In the genomic region with DNA sequence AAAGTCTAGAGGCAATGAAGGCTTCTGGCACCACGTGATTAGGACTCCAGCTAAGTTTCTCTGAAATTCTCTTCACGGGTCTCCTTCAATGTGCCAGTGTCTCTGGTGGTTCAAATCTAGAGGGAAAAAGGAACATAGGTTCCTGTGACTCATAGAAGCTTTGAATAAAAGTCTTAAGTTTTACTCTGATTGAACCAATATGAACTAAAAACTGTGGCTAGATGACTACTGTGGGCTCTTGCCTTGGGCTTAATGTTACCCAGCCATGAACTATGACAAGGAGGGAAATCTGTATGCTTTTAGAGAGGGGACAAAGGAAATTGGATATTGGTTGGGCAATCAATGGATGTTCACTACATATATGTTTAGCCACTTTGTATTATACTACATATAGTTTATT, we compare ENCODE assay signal across 28 cellular contexts. TPM values are rescaled to one million over a fixed set of nuclear protein-coding genes. Genes with fewer than 3 reads are reported as not detected.
A peak's percentile ranks its signal among the peaks of the same experiment; 100 is the strongest.
DNase-seq lines count a peak whose midpoint lies in the region; ATAC-seq, FAIRE-seq and TF ChIP-seq lines count a peak whose summit lies in the region.
"Had no signal": no experiment of that assay in that cellular context is flagged by ENCODE, and none has a peak within 500 bp of the region (broad histone marks: within the 10 kb centered on the region; RNA-seq: fewer than 3 reads in every experiment).

No MANE protein-coding gene starts in this region.

- no peaks in the 10 kb centered on the region for H3K79me2 ChIP-seq in HepG2 (ENCODE audit: insufficient read depth, low read length)

- H3K27me3 ChIP-seq in heart left ventricle: no peaks in the 10 kb centered on the region
- H3K27me3 ChIP-seq in HepG2 (ENCODE audit: control insufficient read depth in 1 of 2, insufficient read depth in 2 of 2, low read length in 2 of 2): no peaks in the 10 kb centered on the region

- in situ Hi-C loops in HepG2 (cut with HindIII; ENCODE audit: extremely low pct_ligation_motif_present, low pct_unique_long_range_greater_than_20kb): no loop called here

- H3K36me3 Mint-ChIP-seq in activated naive CD4-positive, alpha-beta T cell treated with anti-CD3 and anti-CD28 coated beads, Interleukin-2, amount 50 U/mL, for 72 hours: no peaks in the 10 kb centered on the region
- no peaks in the 10 kb centered on the region for H3K36me3 Mint-ChIP-seq in activated naive CD8-positive, alpha-beta T cell treated with anti-CD3 and anti-CD28 coated beads, Interleukin-2, amount 50 U/mL, for 24 hours (ENCODE audit: low read depth)
- H3K36me3 Mint-ChIP-seq: CD4-positive, CD25-positive, alpha-beta regulatory T cell; IgD-negative memory B cell had no signal

- POLR2A ChIA-PET in HepG2 (lab: Yijun Ruan, JAX): no interaction called here

- no peak overlapping the region for H3K4me3 ChIP-seq in heart left ventricle
- H3K4me3 ChIP-seq in HepG2 (replicated peaks in 1 of 3; ENCODE audit: insufficient read depth in 1 of 3, low read depth in 2 of 3, low read length in 3 of 3): no peak overlapping the region
- H3K4me3 ChIP-seq: PC-9 had no signal

- DNase-seq in activated naive CD4-positive, alpha-beta T cell treated with anti-CD3 and anti-CD28 coated beads, Interleukin-2, amount 50 U/mL, for 72 hours (ENCODE audit: low spot score in 2 of 2): no peak
- no peak for DNase-seq in activated naive CD4-positive, alpha-beta T cell treated with Interleukin-2 at 50 U/mL for 16 hours
- peak; percentile 23 for DNase-seq in RPMI7951 (ENCODE audit: low read depth)
- DNase-seq in activated naive CD8-positive, alpha-beta T cell treated with anti-CD3 and anti-CD28 coated beads, Interleukin-2, amount 50 U/mL, for 24 hours: no peak
- DNase-seq in stimulated activated naive CD8-positive, alpha-beta T cell treated with anti-CD3 and anti-CD28 coated beads, Interleukin-15, amount 100 ng/mL, for 72 hours: no peak
- no peak for DNase-seq in Right ventricle myocardium inferior (ENCODE audit: missing footprints)
- DNase-seq in heart left ventricle: no peak
- DNase-seq in HepG2 (ENCODE audit: low spot score): no peak
- DNase-seq: Caco-2; CD4-positive, CD25-positive, alpha-beta regulatory T cell; DMS 273 treated with DMSO at 0.1 percent for 48 hours; DMS79 treated with DMSO at 0.1 percent for 48 hours; Karpas-422; MV-4-11; NCI-H1105 treated with DMSO at 0.1 percent for 48 hours; NCI-H1694; NCI-H2081 treated with DMSO at 0.1 percent for 48 hours; NCI-H2171 treated with DMSO at 0.1 percent for 48 hours; NCI-H524 treated with DMSO at 0.1 percent for 48 hours; PC-9; SIG-M5; SK-N-SH had no signal

- intact Hi-C loops in Right ventricle myocardium inferior (cut with DNase I) (no loop called here), heart left ventricle (cut with DNase I) (no loop called here), HepG2 (cut with micrococcal nuclease; ENCODE audit: unreplicated experiment) (no loop called here)

- H3K27ac Mint-ChIP-seq in activated naive CD4-positive, alpha-beta T cell treated with anti-CD3 and anti-CD28 coated beads, Interleukin-2, amount 50 U/mL, for 72 hours: no peak overlapping the region
- H3K27ac Mint-ChIP-seq in activated naive CD8-positive, alpha-beta T cell treated with anti-CD3 and anti-CD28 coated beads, Interleukin-2, amount 50 U/mL, for 24 hours: peak overlapping the region; percentile 87
- H3K27ac Mint-ChIP-seq in stimulated activated naive CD8-positive, alpha-beta T cell treated with anti-CD3 and anti-CD28 coated beads, Interleukin-15, amount 100 ng/mL, for 72 hours: peak overlapping the region; percentile 80 to 95
- H3K27ac Mint-ChIP-seq: CD4-positive, CD25-positive, alpha-beta regulatory T cell; IgD-negative memory B cell had no signal

- no TSS peak for BruUV-seq in HepG2 (replicated peaks; lab: Mats Ljungman, UMichigan)

- FAIRE-seq in HepG2 (lab: Jason Lieb, UNC): no peak
- FAIRE-seq: GM12892, H1 had no signal

- H3K9ac ChIP-seq in HepG2 (ENCODE audit: insufficient read depth, low read depth, low read length): no peak overlapping the region
- H3K9ac ChIP-seq: SK-N-SH had no signal

- no peak for TF ChIP-seq RAD21 in HepG2 (CRISPR knock-in tag; IDR thresholded peaks at IDR 0.05)

- H2AFZ ChIP-seq in HepG2 (ENCODE audit: low read length): no peak overlapping the region
- H2AFZ ChIP-seq: PC-9 had no signal

- H3K4me1 ChIP-seq in heart left ventricle (no peaks in the 10 kb centered on the region), HepG2 (ENCODE audit: insufficient read depth, low read length) (no peaks in the 10 kb centered on the region)
- H3K4me1 ChIP-seq: Caco-2 had no signal

- CTCF ChIA-PET in HepG2 (lab: Yijun Ruan, JAX; ENCODE audit: low intra/inter-chr PET ratio, low total read pairs): no interaction called here

- H4K20me1 ChIP-seq in HepG2 (ENCODE audit: insufficient read depth, low read length): no peaks in the 10 kb centered on the region

- no peaks in the 10 kb centered on the region for H3K9me3 Mint-ChIP-seq in activated naive CD4-positive, alpha-beta T cell treated with anti-CD3 and anti-CD28 coated beads, Interleukin-2, amount 50 U/mL, for 72 hours
- no peaks in the 10 kb centered on the region for H3K9me3 Mint-ChIP-seq in activated naive CD8-positive, alpha-beta T cell treated with anti-CD3 and anti-CD28 coated beads, Interleukin-2, amount 50 U/mL, for 24 hours
- no peaks in the 10 kb centered on the region for H3K9me3 Mint-ChIP-seq in stimulated activated naive CD8-positive, alpha-beta T cell treated with anti-CD3 and anti-CD28 coated beads, Interleukin-15, amount 100 ng/mL, for 72 hours

- ATAC-seq in activated naive CD4-positive, alpha-beta T cell treated with anti-CD3 and anti-CD28 coated beads, Interleukin-2, amount 50 U/mL, for 72 hours: peak; percentile 82 to 94
- peak; percentile 93 for ATAC-seq in activated naive CD8-positive, alpha-beta T cell treated with anti-CD3 and anti-CD28 coated beads, Interleukin-2, amount 50 U/mL, for 24 hours
- peak; percentile 90 for ATAC-seq in stimulated activated naive CD8-positive, alpha-beta T cell treated with anti-CD3 and anti-CD28 coated beads, Interleukin-15, amount 100 ng/mL, for 72 hours
- ATAC-seq in Right ventricle myocardium inferior (no peak), heart left ventricle (no peak), HepG2 (no peak)

- H3K9me3 ChIP-seq in heart left ventricle (no peaks in the 10 kb centered on the region), HepG2 (ENCODE audit: low read length) (no peaks in the 10 kb centered on the region)
- H3K9me3 ChIP-seq: Caco-2, SK-N-SH had no signal

- H3K4me2 ChIP-seq in HepG2 (ENCODE audit: low read depth, low read length): no peak overlapping the region
- H3K4me2 ChIP-seq: PC-9, SK-N-SH had no signal

- H3K36me3 ChIP-seq in heart left ventricle (no peaks in the 10 kb centered on the region), HepG2 (replicated peaks in 1 of 2; ENCODE audit: control insufficient read depth in 1 of 2, insufficient read depth in 2 of 2, low read length in 2 of 2) (no peaks in the 10 kb centered on the region)

- no peak overlapping the region for H3K27ac ChIP-seq in heart left ventricle
- H3K27ac ChIP-seq in HepG2 (ENCODE audit: extremely low read length, insufficient read depth, low read length): no peak overlapping the region
- H3K27ac ChIP-seq: PC-9, RWPE1 had no signal

- TF ChIP-seq CTCF in heart left ventricle (IDR thresholded peaks at IDR 0.05): no peak
- no peak for TF ChIP-seq CTCF in HepG2 (CRISPR knock-in tag; IDR thresholded peaks at IDR 0.05)

- peaks cover 30% of the 10 kb centered on the region for H3K4me1 Mint-ChIP-seq in activated naive CD8-positive, alpha-beta T cell treated with anti-CD3 and anti-CD28 coated beads, Interleukin-2, amount 50 U/mL, for 24 hours
- peaks cover 18% of the 10 kb centered on the region for H3K4me1 Mint-ChIP-seq in stimulated activated naive CD8-positive, alpha-beta T cell treated with anti-CD3 and anti-CD28 coated beads, Interleukin-15, amount 100 ng/mL, for 72 hours
- H3K4me1 Mint-ChIP-seq: CD4-positive, CD25-positive, alpha-beta regulatory T cell; IgD-negative memory B cell had no signal

- 50 to 91% (median 81%) methylated on average over 2 of the region's 2 CpGs for WGBS in heart left ventricle, 4 donors
- WGBS in HepG2 (ENCODE audit: low lambda C conversion rate): 3% methylated on average over 2 of the region's 2 CpGs

- no peaks in the 10 kb centered on the region for H3K27me3 Mint-ChIP-seq in activated naive CD8-positive, alpha-beta T cell treated with anti-CD3 and anti-CD28 coated beads, Interleukin-2, amount 50 U/mL, for 24 hours
- no peaks in the 10 kb centered on the region for H3K27me3 Mint-ChIP-seq in stimulated activated naive CD8-positive, alpha-beta T cell treated with anti-CD3 and anti-CD28 coated beads, Interleukin-15, amount 100 ng/mL, for 72 hours
- H3K27me3 Mint-ChIP-seq: CD4-positive, CD25-positive, alpha-beta regulatory T cell; IgD-negative memory B cell had no signal

- H3K4me3 Mint-ChIP-seq in activated naive CD8-positive, alpha-beta T cell treated with anti-CD3 and anti-CD28 coated beads, Interleukin-2, amount 50 U/mL, for 24 hours: no peak overlapping the region
- peak overlapping the region in 1 of 2 donors; percentile 32 for H3K4me3 Mint-ChIP-seq in stimulated activated naive CD8-positive, alpha-beta T cell treated with anti-CD3 and anti-CD28 coated beads, Interleukin-15, amount 100 ng/mL, for 72 hours
- H3K4me3 Mint-ChIP-seq: CD4-positive, CD25-positive, alpha-beta regulatory T cell; IgD-negative memory B cell had no signal

- TF ChIP-seq POLR2A in heart left ventricle (IDR thresholded peaks at IDR 0.05) (no peak), HepG2 (IDR thresholded peaks at IDR 0.05; ENCODE audit: insufficient read depth in 1 of 2, low read depth in 2 of 2, low read length in 2 of 2) (no peak)

- TF ChIP-seq EP300 in HepG2 (IDR thresholded peaks at IDR 0.05; ENCODE audit: low read depth in 2 of 2, low read length in 2 of 2): no peak
- TF ChIP-seq EP300 in HepG2 (CRISPR knock-in tag; IDR thresholded peaks at IDR 0.05; ENCODE audit: borderline replicate concordance): no peak

RNA-seq across cellular contexts. Expression of gene TEX13D, which starts 49.9 kb away (rescaled TPM):
- total RNA-seq in activated naive CD4-positive, alpha-beta T cell treated with anti-CD3 and anti-CD28 coated beads, Interleukin-2, amount 50 U/mL, for 72 hours: under 1 TPM; 0.09 to 0.18 TPM
- not detected in 2 replicates for total RNA-seq in RPMI7951 (2014; rRNA removed; shearing (Covaris generic))
- not detected for total RNA-seq in Right ventricle myocardium inferior
- not detected for total RNA-seq in heart left ventricle
- not detected for polyA plus RNA-seq in heart left ventricle
- total RNA-seq in HepG2 (2016; rRNA removed; fragmentation: Illumina TruSeq; extraction: Trizol): not detected in 2 replicates
- not detected in 2 replicates for total RNA-seq in HepG2 (2016; cell fraction: cytosol; rRNA removed; fragmentation: Illumina TruSeq; extraction: Trizol; ENCODE audit: low read depth)
- total RNA-seq in HepG2 (2016; cell fraction: insoluble cytoplasmic fraction; rRNA removed; fragmentation: Illumina TruSeq; extraction: Trizol): not detected in 2 replicates
- not detected in 2 replicates for total RNA-seq in HepG2 (2016; cell fraction: membrane; rRNA removed; fragmentation: Illumina TruSeq; extraction: Trizol)
- not detected in 2 replicates for total RNA-seq in HepG2 (2016; cell fraction: nucleus; rRNA removed; fragmentation: Illumina TruSeq; extraction: Trizol)
- polyA plus RNA-seq in HepG2 (2011; rRNA removed): not detected in 2 replicates
- polyA plus RNA-seq in HepG2 (2011; cell fraction: cytosol; rRNA removed): not detected in 2 replicates
- not detected in 2 replicates for polyA plus RNA-seq in HepG2 (2011; cell fraction: nucleus; rRNA removed)
- polyA plus RNA-seq in HepG2 (2012): not detected in 2 replicates
- polyA plus RNA-seq in HepG2 (2016; cell fraction: cytosol; fragmentation: Illumina TruSeq; extraction: Trizol; ENCODE audit: low read depth): not detected in 2 replicates
- polyA plus RNA-seq in HepG2 (2016; cell fraction: insoluble cytoplasmic fraction; fragmentation: Illumina TruSeq; extraction: Trizol; ENCODE audit: low read depth): not detected in 2 replicates
- not detected in 2 replicates for polyA plus RNA-seq in HepG2 (2016; cell fraction: membrane; fragmentation: Illumina TruSeq; extraction: Trizol; ENCODE audit: low read depth)
- polyA plus RNA-seq in HepG2 (2016; cell fraction: nucleus; fragmentation: Illumina TruSeq; extraction: Trizol; ENCODE audit: insufficient read depth, low read depth): not detected in 2 replicates
- polyA minus RNA-seq in HepG2 (2011; rRNA and poly(A)+ RNA removed; ENCODE audit: low replicate concordance): not detected in 2 replicates
- not detected in 2 replicates for polyA minus RNA-seq in HepG2 (2011; cell fraction: cytosol; rRNA and poly(A)+ RNA removed)
- not detected in 2 replicates for polyA minus RNA-seq in HepG2 (2011; cell fraction: nucleus; rRNA and poly(A)+ RNA removed)
- total RNA-seq: Caco-2; CD4-positive, CD25-positive, alpha-beta regulatory T cell; M059J; PC-9 had no signal
- polyA plus RNA-seq: BJ; CD4-positive, CD25-positive, alpha-beta regulatory T cell; IgD-negative memory B cell; SK-N-SH had no signal

Comparison
In these comparisons a context has a peak if more than half of its experiments do, and no peak if none do; other contexts are left out.
1. ATAC-seq: peak in activated naive CD4-positive, alpha-beta T cell treated with anti-CD3 and anti-CD28 coated beads, Interleukin-2, amount 50 U/mL, for 72 hours (2 of 2), activated naive CD8-positive, alpha-beta T cell treated with anti-CD3 and anti-CD28 coated beads, Interleukin-2, amount 50 U/mL, for 24 hours (single experiment) and stimulated activated naive CD8-positive, alpha-beta T cell treated with anti-CD3 and anti-CD28 coated beads, Interleukin-15, amount 100 ng/mL, for 72 hours (single experiment); none in Right ventricle myocardium inferior (single experiment), heart left ventricle (0 of 4) and HepG2 (single experiment).
2. H3K27ac Mint-ChIP-seq: peak in activated naive CD8-positive, alpha-beta T cell treated with anti-CD3 and anti-CD28 coated beads, Interleukin-2, amount 50 U/mL, for 24 hours (single experiment) and stimulated activated naive CD8-positive, alpha-beta T cell treated with anti-CD3 and anti-CD28 coated beads, Interleukin-15, amount 100 ng/mL, for 72 hours (2 of 2); none in activated naive CD4-positive, alpha-beta T cell treated with anti-CD3 and anti-CD28 coated beads, Interleukin-2, amount 50 U/mL, for 72 hours (0 of 2).